ENCODE assay signal across 21 cellular contexts in genomic region chr9:72977670-72978069, GRCh38. TPM values are rescaled to one million over a fixed set of nuclear protein-coding genes. Genes with fewer than 3 reads are reported as not detected.
DNase-seq lines count a peak whose midpoint lies in the region; ATAC-seq and TF ChIP-seq lines count a peak whose summit lies in the region.
"Had no signal": no experiment of that assay in that cellular context is flagged by ENCODE, and none has a peak within 500 bp of the region (broad histone marks: within the 10 kb centered on the region; RNA-seq: fewer than 3 reads in every experiment).

No MANE protein-coding gene starts in this region.

- H2AFZ ChIP-seq in Loucy (ENCODE audit: low read length) (0 out of 2 replicates have a peak overlapping the region, but pooled peaks have one; percentile 9), OCI-LY7 (ENCODE audit: low read length) (no peak overlapping the region)

- H3K27ac ChIP-seq in left lung (no peak overlapping the region), OCI-LY7 (ENCODE audit: low read depth, low read length, poor library complexity, severe bottlenecking) (no peak overlapping the region)
- H3K27ac ChIP-seq: esophagus muscularis mucosa, vagina had no signal

- H3K9me3 ChIP-seq in Loucy (ENCODE audit: insufficient read depth, low read depth, low read length) (no peaks in the 10 kb centered on the region), left lung (no peaks in the 10 kb centered on the region), OCI-LY7 (ENCODE audit: low read length) (no peaks in the 10 kb centered on the region)
- H3K9me3 ChIP-seq: esophagus muscularis mucosa, SK-N-SH, vagina had no signal

- H3K27me3 ChIP-seq in Loucy (ENCODE audit: insufficient read depth, low read length, poor library complexity, severe bottlenecking) (no peaks in the 10 kb centered on the region), left lung (no peaks in the 10 kb centered on the region)
- H3K27me3 ChIP-seq: esophagus muscularis mucosa, vagina had no signal

- H3K4me1 ChIP-seq in Loucy (ENCODE audit: insufficient read depth, low read length, poor library complexity, severe bottlenecking) (peaks cover 35% of the 10 kb centered on the region), left lung (peaks cover 0 to 7% of the 10 kb centered on the region in 2 donors), OCI-LY7 (ENCODE audit: insufficient read depth, low read length, poor library complexity, severe bottlenecking) (no peaks in the 10 kb centered on the region)
- H3K4me1 ChIP-seq: esophagus muscularis mucosa had no signal

- intact Hi-C loops in left lung (cut with DNase I) (no loop called here), OCI-LY7 (cut with micrococcal nuclease; ENCODE audit: unreplicated experiment) (no loop called here)

- H3F3A ChIP-seq in Loucy (ENCODE audit: low read depth), result no peaks in the 10 kb centered on the region

- ATAC-seq in left lung, result peak; percentile 46
- ATAC-seq: CD8-positive, alpha-beta T cell; stimulated activated naive B cell treated with anti-CD40 and anti-IgM and Interleukin-4, amounts not matched to agents 10 μg/mL and 1 μg/mL and 100 μg/mL, for 72 hours had no signal

- peak overlapping the region; percentile 10 for H3K4me2 ChIP-seq in Loucy (ENCODE audit: low read depth, low read length, poor library complexity, severe bottlenecking)
- H3K4me2 ChIP-seq in OCI-LY7 (ENCODE audit: low read length), result no peak overlapping the region
- H3K4me2 ChIP-seq: SK-N-SH had no signal

- DNase-seq in ACHN (peak; percentile 63), amniotic epithelial cell (ENCODE audit: low read depth) (peak; percentile 44), left lung (no peak), NCI-H1694 treated with DMSO at 0.1 percent for 48 hours (lab: John Stamatoyannopoulos, UW) (no peak), OCI-LY7 (ENCODE audit: low spot score) (no peak), SW 1271 (lab: John Stamatoyannopoulos, UW) (no peak)
- no peak for DNase-seq in activated CD8-positive, alpha-beta memory T cell treated with anti-CD3 and anti-CD28 coated beads, Interleukin-2, amount 50 U/mL, for 48 hours
- DNase-seq: activated CD4-positive, alpha-beta T cell treated with anti-CD3 and anti-CD28 coated beads for 4 hours; activated naive CD4-positive, alpha-beta T cell treated with Interleukin-2 at 50 U/mL for 16 hours; CD8-positive, alpha-beta T cell; head of caudate nucleus; mesendoderm; MV-4-11; NCI-H1930; NCI-H526; SK-N-SH; stimulated activated naive B cell treated with anti-CD40 and anti-IgM and Interleukin-4, amounts not matched to agents 10 μg/mL and 1 μg/mL and 100 μg/mL, for 72 hours had no signal

- H3K36me3 ChIP-seq in Loucy (ENCODE audit: insufficient read depth, low read length), result no peaks in the 10 kb centered on the region
- no peaks in the 10 kb centered on the region for H3K36me3 ChIP-seq in left lung
- no peaks in the 10 kb centered on the region for H3K36me3 ChIP-seq in OCI-LY7 (ENCODE audit: insufficient read depth, low read length)
- H3K36me3 ChIP-seq: esophagus muscularis mucosa, vagina had no signal

- TF ChIP-seq CTCF in Loucy (conservative IDR thresholded peaks at IDR 0.05; ENCODE audit: low read length) (no peak), left lung (IDR thresholded peaks at IDR 0.05) (no peak), OCI-LY7 (conservative IDR thresholded peaks at IDR 0.05; ENCODE audit: low read length) (no peak)

- no peak overlapping the region for H3K9ac ChIP-seq in Loucy (ENCODE audit: low read depth, low read length, poor library complexity, severe bottlenecking)
- H3K9ac ChIP-seq: SK-N-SH had no signal

- in situ Hi-C loops in ACHN (cut with HindIII; ENCODE audit: low pct_ligation_motif_present, low pct_unique_long_range_greater_than_20kb, low sequenced_read_pairs), result no loop called here

- H3K4me3 ChIP-seq in Loucy (ENCODE audit: low read length, poor library complexity, severe bottlenecking) (no peak overlapping the region), left lung (no peak overlapping the region), OCI-LY7 (ENCODE audit: low read depth, low read length, poor library complexity, severe bottlenecking) (no peak overlapping the region)
- H3K4me3 ChIP-seq: esophagus muscularis mucosa, vagina had no signal

- BruUV-seq in OCI-LY7 (replicated peaks; lab: Mats Ljungman, UMichigan), result no TSS peak

- H3K79me2 ChIP-seq in Loucy (ENCODE audit: insufficient read depth, low read length) (no peaks in the 10 kb centered on the region), OCI-LY7 (ENCODE audit: insufficient read depth, low read depth, low read length) (no peaks in the 10 kb centered on the region)

- POLR2A ChIA-PET in OCI-LY7 (lab: Charles Lee), result interaction anchor here (0.7 to 1.2 kb wide), 3 partner anchors 14 to 227 kb away, joined by 3 to 4 read pairs (median 4); no protein-coding TSS in a partner anchor

- CTCF ChIA-PET in OCI-LY7 (lab: Charles Lee; ENCODE audit: unreplicated experiment), result no interaction called here

- H3K9me2 ChIP-seq in Loucy (replicated peaks; ENCODE audit: low read depth, low read length) (no peaks in the 10 kb centered on the region), OCI-LY7 (ENCODE audit: insufficient read depth, low read length) (no peaks in the 10 kb centered on the region)
- H3K9me2 ChIP-seq: SK-N-SH had no signal

- no peaks in the 10 kb centered on the region for H4K20me1 ChIP-seq in Loucy (ENCODE audit: insufficient read depth, low read length, poor library complexity, severe bottlenecking)
- H4K20me1 ChIP-seq in OCI-LY7 (ENCODE audit: insufficient read depth, low read length), result no peaks in the 10 kb centered on the region

RNA-seq across cellular contexts. Expression of gene ALDH1A1, which starts 24.8 kb away (rescaled TPM):
- total RNA-seq in left lung (100 to 1,000 TPM in 1 of 2 donors, 10 to 100 TPM in 1; 77.7 to 126 TPM), OCI-LY7 (2022) (not detected in 2 replicates)
- not detected in 2 replicates for total RNA-seq in OCI-LY7 (2014; rRNA removed; shearing (Covaris generic))
- total RNA-seq: CD8-positive, alpha-beta T cell; G401 had no signal

Comparison
In these comparisons a context has a peak if more than half of its experiments do, and no peak if none do; other contexts are left out.
1. DNase-seq: peak in ACHN (single experiment) and amniotic epithelial cell (single experiment); none in left lung (0 of 2), NCI-H1694 treated with DMSO at 0.1 percent for 48 hours (single experiment), OCI-LY7 (single experiment), SW 1271 (0 of 2) and activated CD8-positive, alpha-beta memory T cell treated with anti-CD3 and anti-CD28 coated beads, Interleukin-2, amount 50 U/mL, for 48 hours (single experiment).
2. RNA of gene ALDH1A1, which starts 24.8 kb away (total RNA-seq): 77.7 to 126 TPM in left lung; not detected in OCI-LY7; every median in the first group is over 10 times any median in the second.